25 cellular contexts compared by ENCODE assay signal in the genomic region with DNA sequence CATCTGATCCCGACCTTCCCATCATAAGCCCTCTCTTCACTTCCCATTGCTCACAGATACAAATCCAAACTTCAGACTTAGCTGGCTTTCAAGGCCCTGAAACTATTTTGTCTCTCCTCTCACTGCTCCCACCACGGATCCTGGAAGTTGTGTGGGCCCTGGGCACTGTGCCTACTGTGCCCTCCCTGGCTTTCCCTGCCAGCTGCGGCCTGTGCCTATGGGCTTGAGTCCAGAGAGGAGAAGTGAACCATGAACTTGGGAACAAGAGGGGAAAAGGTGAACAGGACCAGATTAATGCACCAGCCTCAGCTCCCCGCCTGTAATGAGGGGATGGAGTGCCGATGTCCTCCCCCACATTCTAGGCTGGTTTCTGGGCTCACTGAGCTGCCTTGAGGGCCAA. TPM values are rescaled to one million over a fixed set of nuclear protein-coding genes. Genes with fewer than 3 reads are reported as not detected.
DNase-seq lines count a peak whose midpoint lies in the region; ATAC-seq, FAIRE-seq and TF ChIP-seq lines count a peak whose summit lies in the region.
"Had no signal": no experiment of that assay in that cellular context is flagged by ENCODE, and none has a peak within 500 bp of the region (broad histone marks: within the 10 kb centered on the region; RNA-seq: fewer than 3 reads in every experiment).

No MANE protein-coding gene starts in this region.

- no peak overlapping the region for H3K4me3 Mint-ChIP-seq in endodermal cell
- H3K4me3 Mint-ChIP-seq: CD8-positive, alpha-beta memory T cell had no signal

- H3K4me3 ChIP-seq in cardiac muscle cell (no peak overlapping the region), heart right ventricle (no peak overlapping the region), endodermal cell (ENCODE audit: low read length) (no peak overlapping the region), kidney (ENCODE audit: low read length in 2 of 2) (no peak overlapping the region), thyroid gland (replicated peaks in 1 of 3) (no peak overlapping the region)

- intact Hi-C loops in heart right ventricle (cut with DNase I) = no loop called here
- intact Hi-C loops in kidney (cut with DNase I) = no loop called here
- intact Hi-C loops in thyroid gland (cut with DNase I) = no loop called here

- H3K9ac ChIP-seq in endodermal cell (ENCODE audit: extremely low read depth, low read length, poor library complexity, severe bottlenecking) (no peak overlapping the region), kidney (ENCODE audit: low read length in 2 of 2) (no peak overlapping the region)

- peaks cover 42% of the 10 kb centered on the region for H3K27me3 Mint-ChIP-seq in endodermal cell (ENCODE audit: insufficient read depth)
- H3K27me3 Mint-ChIP-seq: CD8-positive, alpha-beta memory T cell had no signal

- no peaks in the 10 kb centered on the region for H3K9me3 Mint-ChIP-seq in endodermal cell
- H3K9me3 Mint-ChIP-seq: CD8-positive, alpha-beta memory T cell had no signal

- peaks cover 54% of the 10 kb centered on the region for H3K4me1 ChIP-seq in cardiac muscle cell (ENCODE audit: low read depth)
- peaks cover 8 to 27% (median 21%) of the 10 kb centered on the region in 9 donors for H3K4me1 ChIP-seq in heart right ventricle
- H3K4me1 ChIP-seq in endodermal cell (ENCODE audit: control insufficient read depth, insufficient read depth, low read length) = peaks cover 20% of the 10 kb centered on the region
- peaks cover 9 to 13% of the 10 kb centered on the region in 2 donors for H3K4me1 ChIP-seq in kidney (ENCODE audit: control insufficient read depth in 1 of 2, insufficient read depth in 1 of 2, low read depth in 1 of 2, low read length in 2 of 2)
- H3K4me1 ChIP-seq in thyroid gland = peaks cover 0 to 22% of the 10 kb centered on the region in 2 donors

- H3K36me3 ChIP-seq in cardiac muscle cell (no peaks in the 10 kb centered on the region), heart right ventricle (no peaks in the 10 kb centered on the region), endodermal cell (ENCODE audit: control insufficient read depth, insufficient read depth, low read length) (no peaks in the 10 kb centered on the region), kidney (ENCODE audit: control insufficient read depth in 1 of 2, insufficient read depth in 2 of 2, low read length in 2 of 2) (no peaks in the 10 kb centered on the region), thyroid gland (no peaks in the 10 kb centered on the region)

- peak overlapping the region; percentile 45 for H3K27ac ChIP-seq in cardiac muscle cell
- H3K27ac ChIP-seq in heart right ventricle = no peak overlapping the region
- peak overlapping the region; percentile 2 for H3K27ac ChIP-seq in endodermal cell (ENCODE audit: low read depth, low read length)
- H3K27ac ChIP-seq in kidney (ENCODE audit: low read depth in 2 of 2, low read length in 2 of 2) = peak overlapping the region; percentile 11 to 16
- no peak overlapping the region for H3K27ac ChIP-seq in thyroid gland
- H3K27ac ChIP-seq: C4-2B had no signal

- ATAC-seq in heart right ventricle (no peak), HG02885 (IDR thresholded peaks at IDR 0.05; ENCODE audit: poor library complexity, unreplicated experiment) (no peak), GM18519 (IDR thresholded peaks at IDR 0.05; ENCODE audit: low FRiP score, unreplicated experiment) (no peak), HG02798 (IDR thresholded peaks at IDR 0.05; ENCODE audit: poor library complexity, unreplicated experiment) (no peak)
- ATAC-seq: HCT116, HepG2, PC-3 had no signal

- H3K36me3 Mint-ChIP-seq in endodermal cell (ENCODE audit: low read depth) = no peaks in the 10 kb centered on the region
- H3K36me3 Mint-ChIP-seq: CD8-positive, alpha-beta memory T cell had no signal

- no peak overlapping the region for H3K27ac Mint-ChIP-seq in endodermal cell
- H3K27ac Mint-ChIP-seq: CD8-positive, alpha-beta memory T cell had no signal

- no peaks in the 10 kb centered on the region for H3K9me3 ChIP-seq in cardiac muscle cell (ENCODE audit: low read depth)
- no peaks in the 10 kb centered on the region for H3K9me3 ChIP-seq in heart right ventricle
- H3K9me3 ChIP-seq in endodermal cell (ENCODE audit: control insufficient read depth, low read length) = no peaks in the 10 kb centered on the region
- H3K9me3 ChIP-seq in kidney (ENCODE audit: control insufficient read depth in 1 of 2, low read length in 2 of 2) = no peaks in the 10 kb centered on the region
- H3K9me3 ChIP-seq in thyroid gland = no peaks in the 10 kb centered on the region

- WGBS in heart right ventricle, 2 donors = 73% methylated on average over 5 of the region's 5 CpGs
- 83 to 100% methylated on average over 2 to 5 of the region's 5 CpGs for WGBS in endodermal cell (ENCODE audit: insufficient coverage in 1 of 2, insufficient read length in 1 of 2), 2 experiments
- WGBS in thyroid gland, 2 donors = 37 to 45% methylated on average over 5 of the region's 5 CpGs

- DNase-seq in cardiac muscle cell (ENCODE audit: low read depth in 1 of 2, low spot score in 1 of 2) (no peak), heart right ventricle (no peak), endodermal cell (no peak), kidney (peak; percentile 70), thyroid gland (peak; percentile 36 to 45)
- DNase-seq: CD8-positive, alpha-beta memory T cell; DMS153; DND-41; Karpas-422; NCI-H1105; NCI-H146; NCI-H1930; NCI-H2107; NCI-H524; NCI-H748 treated with DMSO at 0.1 percent for 48 hours; NK-92 treated with Interleukin-12 subunit alpha and Interleukin-12 subunit beta, amount 100 ng/mL, for 24 hours; PC-3; SHP77 treated with DMSO at 0.1 percent for 48 hours had no signal

- H3K27me3 ChIP-seq in cardiac muscle cell (no peaks in the 10 kb centered on the region), heart right ventricle (no peaks in the 10 kb centered on the region), endodermal cell (ENCODE audit: control insufficient read depth, insufficient read depth, low read length, poor library complexity, severe bottlenecking) (no peaks in the 10 kb centered on the region), thyroid gland (no peaks in the 10 kb centered on the region)

- no peak for TF ChIP-seq POLR2A in thyroid gland (IDR thresholded peaks at IDR 0.05)

- no peak for FAIRE-seq in kidney (lab: Jason Lieb, UNC)
- FAIRE-seq: HepG2 had no signal

- TF ChIP-seq CTCF in cardiac muscle cell (IDR thresholded peaks at IDR 0.05; ENCODE audit: low read depth, low read length) = no peak
- no peak for TF ChIP-seq CTCF in heart right ventricle (IDR thresholded peaks at IDR 0.05)
- TF ChIP-seq CTCF in endodermal cell (conservative IDR thresholded peaks at IDR 0.05) = no peak
- TF ChIP-seq CTCF in kidney (IDR thresholded peaks at IDR 0.05; ENCODE audit: borderline replicate concordance, extremely low read depth, insufficient read depth) = no peak
- TF ChIP-seq CTCF in thyroid gland (IDR thresholded peaks at IDR 0.05) = no peak

- peaks cover 34% of the 10 kb centered on the region for H3K4me1 Mint-ChIP-seq in endodermal cell
- H3K4me1 Mint-ChIP-seq: CD8-positive, alpha-beta memory T cell had no signal

RNA-seq across cellular contexts. Expression of a gene that starts 18.9 kb away (rescaled TPM):
- total RNA-seq in cardiac muscle cell (13.4 and 14.0 TPM in 2 replicates), heart right ventricle (10 to 100 TPM in 2 of 10 donors, 1 to 10 TPM in 8; 7.2 to 14.7 (median 8.7) TPM), endodermal cell (1 to 10 TPM; 2.3 to 2.6 TPM), kidney (3.1 TPM), thyroid gland (1 to 10 TPM in 3 of 4 donors, under 1 TPM in 1; 0.56 to 2.7 (median 2.3) TPM)
- polyA plus RNA-seq in cardiac muscle cell (5.9 and 11.6 TPM in 2 replicates), heart right ventricle (1 to 10 TPM; 2.8 to 4.0 TPM), kidney (ENCODE audit: insufficient read depth, low read depth, low replicate concordance) (3.4 TPM)
- polyA plus RNA-seq in endodermal cell (2013, experiment 1 of 2) = 1.9 TPM
- polyA plus RNA-seq in endodermal cell (2013, experiment 2 of 2) = 1.7 TPM
- total RNA-seq: CD8-positive, alpha-beta memory T cell; HepG2; HT-29 had no signal
- polyA plus RNA-seq: CD8-positive, alpha-beta memory T cell; HepG2 had no signal

Comparison
In these comparisons a context has a peak if more than half of its experiments do, and no peak if none do; other contexts are left out.
1. H3K27ac ChIP-seq: peak in cardiac muscle cell (single experiment), endodermal cell (single experiment) and kidney (2 of 2); none in heart right ventricle (0 of 10) and thyroid gland (0 of 3).
2. DNase-seq: peak in kidney (single experiment) and thyroid gland (2 of 2); none in cardiac muscle cell (0 of 2), heart right ventricle (0 of 2) and endodermal cell (single experiment).